22 cellular contexts compared by ENCODE assay signal in genomic region chr10:58438986-58439385, GRCh38.
"Had no signal": no experiment of that assay in that cellular context is flagged by ENCODE, and none has a peak within 500 bp of the region (broad histone marks: within the 10 kb centered on the region; RNA-seq: fewer than 3 reads in every experiment).

No MANE protein-coding gene starts in this region.

- H2AFZ ChIP-seq: neural progenitor cell had no signal

- H3K9me3 Mint-ChIP-seq: activated T-helper 1 cell treated with anti-CD3 and anti-CD28 coated beads, Interleukin-12 subunit alpha, Interleukin-12 subunit beta, Interleukin-2, Interleukin-4 antibody, amounts not matched to agents 30 ng/mL and 10 ng/mL and 1 ng/mL, durations not matched to agents 14 hours and 24 hours and 36 hours had no signal

- H3K36me3 Mint-ChIP-seq: memory B cell, neural progenitor cell had no signal

- H3K4me3 Mint-ChIP-seq: activated T-helper 1 cell treated with anti-CD3 and anti-CD28 coated beads, Interleukin-12 subunit alpha, Interleukin-12 subunit beta, Interleukin-2, Interleukin-4 antibody, amounts not matched to agents 30 ng/mL and 10 ng/mL and 1 ng/mL, durations not matched to agents 14 hours and 24 hours and 36 hours; endodermal cell; memory B cell; naive B cell; neural progenitor cell had no signal

- ATAC-seq: activated naive CD4-positive, alpha-beta T cell treated with anti-CD3 and anti-CD28 coated beads, Interleukin-2, amount 50 U/mL, for 72 hours; heart left ventricle; mucosa of descending colon; psoas muscle; right lobe of liver had no signal

- H3K4me1 Mint-ChIP-seq: memory B cell, naive B cell, neural progenitor cell had no signal

- H3K27me3 ChIP-seq: gastroesophageal sphincter, heart left ventricle, neural progenitor cell, ovary, right lobe of liver had no signal

- DNase-seq: activated CD4-positive, alpha-beta T cell treated with anti-CD3 and anti-CD28 coated beads for 1 hour; activated gamma-delta T cell treated with Interleukin-2 at 50 U/mL for 16 hours; caudate nucleus; endodermal cell; erythroblast; heart left ventricle; left ventricle myocardium inferior; mucosa of descending colon; naive B cell; ovary; psoas muscle; right lobe of liver; stimulated activated CD4-positive, alpha-beta T cell treated with anti-CD3 and anti-CD28 coated beads, Interleukin-4, amount 100 ng/mL, for 1 hour; T-helper 2 cell; WERI-Rb-1 had no signal

- H3K4me2 ChIP-seq: neural progenitor cell, smooth muscle cell had no signal

- H3K9ac ChIP-seq: neural progenitor cell had no signal

- H3K9me3 ChIP-seq: gastroesophageal sphincter, mucosa of descending colon, ovary, right lobe of liver, thoracic aorta had no signal

- H3K4me3 ChIP-seq: gastroesophageal sphincter, heart left ventricle, left ventricle myocardium inferior, mucosa of descending colon, neural progenitor cell, ovary, psoas muscle, right lobe of liver, smooth muscle cell had no signal

- H3K36me3 ChIP-seq: gastroesophageal sphincter, heart left ventricle, left ventricle myocardium inferior, neural progenitor cell, ovary, right lobe of liver, thoracic aorta, WERI-Rb-1 had no signal

- H3K4me1 ChIP-seq: neural progenitor cell, psoas muscle, right lobe of liver had no signal

- H3K27ac Mint-ChIP-seq: activated naive CD4-positive, alpha-beta T cell treated with anti-CD3 and anti-CD28 coated beads, Interleukin-2, amount 50 U/mL, for 72 hours; activated T-helper 1 cell treated with anti-CD3 and anti-CD28 coated beads, Interleukin-12 subunit alpha, Interleukin-12 subunit beta, Interleukin-2, Interleukin-4 antibody, amounts not matched to agents 30 ng/mL and 10 ng/mL and 1 ng/mL, durations not matched to agents 14 hours and 24 hours and 36 hours; endodermal cell; memory B cell; neural progenitor cell had no signal

- H3K27ac ChIP-seq: gastroesophageal sphincter, heart left ventricle, left ventricle myocardium inferior, neural progenitor cell, ovary, psoas muscle, right lobe of liver, WERI-Rb-1 had no signal
